8 cellular contexts compared by ENCODE assay signal in genomic region chr16:68257906-68258800, GRCh38. TPM values are rescaled to one million over a fixed set of nuclear protein-coding genes. Genes with fewer than 3 reads are reported as not detected.
DNase-seq lines count a peak whose midpoint lies in the region; ATAC-seq and TF ChIP-seq lines count a peak whose summit lies in the region.

No MANE protein-coding gene starts in this region.

- no peaks in the 10 kb centered on the region for H3K9me3 Mint-ChIP-seq in osteocyte (ENCODE audit: unreplicated experiment)
- no peaks in the 10 kb centered on the region for H3K9me3 Mint-ChIP-seq in natural killer cell treated with Interleukin-12 subunit alpha and Interleukin-12 subunit beta and Interleukin-15 and Interleukin-18, amount 100 ng/mL, for 72 hours

- peak overlapping the region; percentile 31 for H3K4me3 ChIP-seq in Jurkat, Clone E6-1 (ENCODE audit: low read length)
- no peak overlapping the region for H3K4me3 ChIP-seq in dorsolateral prefrontal cortex

- DNase-seq in GM03348 (ENCODE audit: low spot score): peak; percentile 59
- DNase-seq in Jurkat, Clone E6-1 (ENCODE audit: low read depth, low spot score): no peak
- DNase-seq in dorsolateral prefrontal cortex: no peak
- no peak for DNase-seq in osteocyte (ENCODE audit: extremely low spot score, unreplicated experiment)
- no peak for DNase-seq in nucleus accumbens (lab: John Stamatoyannopoulos, UW)
- DNase-seq in stimulated activated naive CD4-positive, alpha-beta T cell treated with Interleukin-2 at 50 U/mL for 16 hours (lab: John Stamatoyannopoulos, UW): no peak
- no peak for DNase-seq in natural killer cell treated with Interleukin-12 subunit alpha and Interleukin-12 subunit beta and Interleukin-15 and Interleukin-18, amount 100 ng/mL, for 72 hours (ENCODE audit: low spot score)

- TF ChIP-seq CTCF in dorsolateral prefrontal cortex (IDR thresholded peaks at IDR 0.05 in 54 of 56, conservative IDR thresholded peaks at IDR 0.05 in 2 of 56; ENCODE audit: low read depth in 1 of 56, partially characterized antibody in 56 of 56): no peak
- no peak for TF ChIP-seq CTCF in osteocyte (IDR thresholded peaks at IDR 0.05)

- H3K27me3 Mint-ChIP-seq in osteocyte (ENCODE audit: unreplicated experiment): no peaks in the 10 kb centered on the region
- H3K27me3 Mint-ChIP-seq in natural killer cell treated with Interleukin-12 subunit alpha and Interleukin-12 subunit beta and Interleukin-15 and Interleukin-18, amount 100 ng/mL, for 72 hours: no peaks in the 10 kb centered on the region

- H3K27me3 ChIP-seq in dorsolateral prefrontal cortex: no peaks in the 10 kb centered on the region

- intact Hi-C loops in dorsolateral prefrontal cortex (cut with DNase I): no loop called here

- peaks cover 8% of the 10 kb centered on the region for H3K36me3 Mint-ChIP-seq in osteocyte (ENCODE audit: unreplicated experiment)
- no peaks in the 10 kb centered on the region for H3K36me3 Mint-ChIP-seq in natural killer cell treated with Interleukin-12 subunit alpha and Interleukin-12 subunit beta and Interleukin-15 and Interleukin-18, amount 100 ng/mL, for 72 hours

- H3K4me1 Mint-ChIP-seq in osteocyte (ENCODE audit: unreplicated experiment): peaks cover 21% of the 10 kb centered on the region
- peaks cover 2 to 6% of the 10 kb centered on the region in 2 donors for H3K4me1 Mint-ChIP-seq in natural killer cell treated with Interleukin-12 subunit alpha and Interleukin-12 subunit beta and Interleukin-15 and Interleukin-18, amount 100 ng/mL, for 72 hours (ENCODE audit: low read depth in 2 of 2)

- H3K27ac Mint-ChIP-seq in osteocyte (ENCODE audit: unreplicated experiment): peak overlapping the region; percentile 93
- no peak overlapping the region for H3K27ac Mint-ChIP-seq in natural killer cell treated with Interleukin-12 subunit alpha and Interleukin-12 subunit beta and Interleukin-15 and Interleukin-18, amount 100 ng/mL, for 72 hours

- no peak for ATAC-seq in GM18870 (IDR thresholded peaks at IDR 0.05; ENCODE audit: unreplicated experiment)
- no peak for ATAC-seq in natural killer cell treated with Interleukin-12 subunit alpha and Interleukin-12 subunit beta and Interleukin-15 and Interleukin-18, amount 100 ng/mL, for 72 hours

- H3K27ac ChIP-seq in dorsolateral prefrontal cortex: peak overlapping the region in 30 of 59 donors; percentile 1 to 74 (median 34)

- peak overlapping the region; percentile 7 for H3K4me3 Mint-ChIP-seq in osteocyte (ENCODE audit: unreplicated experiment)
- H3K4me3 Mint-ChIP-seq in natural killer cell treated with Interleukin-12 subunit alpha and Interleukin-12 subunit beta and Interleukin-15 and Interleukin-18, amount 100 ng/mL, for 72 hours: no peak overlapping the region

RNA-seq across cellular contexts. Expression of gene SLC7A6, which starts 6.2 kb away (rescaled TPM):
- polyA plus RNA-seq in Jurkat, Clone E6-1 (2012; ENCODE audit: insufficient read depth, insufficient read length): 31.2 TPM
- total RNA-seq in dorsolateral prefrontal cortex (10 to 100 TPM; 21.3 to 61.6 (median 36.3) TPM), osteocyte (50.7 and 52.9 TPM in 2 replicates)
- 100 to 1,000 TPM in 1 of 2 donors, 10 to 100 TPM in 1; 56.2 to 111 TPM for total RNA-seq in natural killer cell treated with Interleukin-12 subunit alpha and Interleukin-12 subunit beta and Interleukin-15 and Interleukin-18, amount 100 ng/mL, for 72 hours

RNA-seq across cellular contexts. Expression of gene PLA2G15, which starts 13.0 kb away (rescaled TPM):
- 6.6 TPM for polyA plus RNA-seq in Jurkat, Clone E6-1 (2012; ENCODE audit: insufficient read depth, insufficient read length)
- total RNA-seq in dorsolateral prefrontal cortex (10 to 100 TPM; 13.4 to 34.2 (median 20.2) TPM), osteocyte (25.9 and 27.9 TPM in 2 replicates)
- total RNA-seq in natural killer cell treated with Interleukin-12 subunit alpha and Interleukin-12 subunit beta and Interleukin-15 and Interleukin-18, amount 100 ng/mL, for 72 hours: 10 to 100 TPM; 11.6 to 11.8 TPM

RNA-seq across cellular contexts. Expression of gene ESRP2, which starts 22.2 kb away (rescaled TPM):
- not detected for polyA plus RNA-seq in Jurkat, Clone E6-1 (2012; ENCODE audit: insufficient read depth, insufficient read length)
- 1 to 10 TPM in 7 of 120 experiments, under 1 TPM in 39, not detected in 74; 0.10 to 3.0 (median 0.37) TPM for total RNA-seq in dorsolateral prefrontal cortex
- 0.16 and 0.24 TPM in 2 replicates for total RNA-seq in osteocyte
- total RNA-seq in natural killer cell treated with Interleukin-12 subunit alpha and Interleukin-12 subunit beta and Interleukin-15 and Interleukin-18, amount 100 ng/mL, for 72 hours: under 1 TPM in 1 of 2 donors, not detected in 1; 0.12 TPM

RNA-seq across cellular contexts. Expression of gene SLC7A6OS, which starts 52.6 kb away (rescaled TPM):
- 16.5 TPM for polyA plus RNA-seq in Jurkat, Clone E6-1 (2012; ENCODE audit: insufficient read depth, insufficient read length)
- total RNA-seq in dorsolateral prefrontal cortex: 10 to 100 TPM; 11.9 to 33.6 (median 20.1) TPM
- 14.2 and 18.4 TPM in 2 replicates for total RNA-seq in osteocyte
- 10 to 100 TPM; 25.8 to 27.9 TPM for total RNA-seq in natural killer cell treated with Interleukin-12 subunit alpha and Interleukin-12 subunit beta and Interleukin-15 and Interleukin-18, amount 100 ng/mL, for 72 hours

RNA-seq across cellular contexts. Expression of gene PRMT7, which starts 52.7 kb away (rescaled TPM):
- 76.6 TPM for polyA plus RNA-seq in Jurkat, Clone E6-1 (2012; ENCODE audit: insufficient read depth, insufficient read length)
- total RNA-seq in dorsolateral prefrontal cortex: 100 to 1,000 TPM in 7 of 120 experiments, 10 to 100 TPM in 113; 48.9 to 123 (median 70.7) TPM
- total RNA-seq in osteocyte: 38.4 and 43.5 TPM in 2 replicates
- 10 to 100 TPM; 45.7 to 90.9 TPM for total RNA-seq in natural killer cell treated with Interleukin-12 subunit alpha and Interleukin-12 subunit beta and Interleukin-15 and Interleukin-18, amount 100 ng/mL, for 72 hours
